In the genomic region with DNA sequence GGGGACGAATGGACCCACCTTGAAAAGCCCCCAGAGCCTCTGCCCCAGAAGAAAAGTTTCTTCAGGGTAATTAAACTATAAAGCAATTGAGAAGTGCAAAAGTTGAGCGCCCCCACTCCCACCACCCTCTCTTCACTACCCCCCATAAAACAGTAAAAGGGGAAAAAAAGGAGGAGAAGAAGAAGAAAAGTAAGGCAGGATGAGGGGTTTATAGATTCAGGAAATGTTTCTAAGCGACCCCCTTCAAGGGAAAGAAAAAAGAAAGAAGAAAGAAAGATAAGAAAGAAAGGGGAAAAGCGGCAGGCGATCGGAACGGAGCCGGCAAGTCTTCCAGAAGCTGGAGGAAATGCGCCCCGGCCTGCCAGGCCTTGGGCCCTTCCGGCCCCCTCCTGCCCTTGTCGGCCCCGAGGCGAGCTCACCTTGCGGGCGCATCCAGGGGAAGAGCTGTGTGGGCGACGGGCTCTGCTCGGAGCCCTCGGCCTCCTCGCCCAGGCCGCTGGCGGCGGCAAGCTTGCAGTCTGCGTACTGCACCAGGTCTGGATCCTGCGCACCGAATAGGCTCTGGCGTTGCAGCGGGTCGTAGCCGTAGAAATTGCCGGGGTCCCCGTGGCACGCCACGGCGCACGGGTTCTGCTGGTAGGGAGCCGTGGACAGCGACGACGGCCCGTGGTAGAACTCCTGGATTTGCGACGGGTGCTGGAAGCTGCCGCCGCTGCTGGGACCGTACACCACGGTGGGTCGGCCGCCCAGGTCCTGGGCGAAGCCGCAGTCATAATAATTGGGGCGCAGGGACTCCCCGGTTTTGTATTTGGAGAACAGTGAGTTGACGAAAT, we compare ENCODE assay signal across 9 cellular contexts. TPM values are rescaled to one million over a fixed set of nuclear protein-coding genes. Genes with fewer than 3 reads are reported as not detected.
A peak's percentile ranks its signal among the peaks of the same experiment; 100 is the strongest.
DNase-seq lines count a peak whose midpoint lies in the region; ATAC-seq and TF ChIP-seq lines count a peak whose summit lies in the region.
"Had no signal": no experiment of that assay in that cellular context is flagged by ENCODE, and none has a peak within 500 bp of the region (broad histone marks: within the 10 kb centered on the region; RNA-seq: fewer than 3 reads in every experiment).

No MANE protein-coding gene starts in this region.

- H3K36me3 ChIP-seq in KMS-11 (ENCODE audit: insufficient read depth) = no peaks in the 10 kb centered on the region
- H3K36me3 ChIP-seq in prostate gland = no peaks in the 10 kb centered on the region

- no peaks in the 10 kb centered on the region for H3K79me2 ChIP-seq in KMS-11 (ENCODE audit: insufficient read depth, low read depth)

- TF ChIP-seq POLR2A in prostate gland (IDR thresholded peaks at IDR 0.05) = no peak

- peak; percentile 41 for ATAC-seq in activated naive CD8-positive, alpha-beta T cell treated with anti-CD3 and anti-CD28 coated beads, Interleukin-2, amount 50 U/mL, for 24 hours
- ATAC-seq in HG02981 (IDR thresholded peaks at IDR 0.05; ENCODE audit: unreplicated experiment) (no peak), HG02798 (IDR thresholded peaks at IDR 0.05; ENCODE audit: poor library complexity, unreplicated experiment) (no peak)

- intact Hi-C loops in prostate gland (cut with DNase I) = no loop called here

- TF ChIP-seq CTCF in AG04449 (IDR thresholded peaks at IDR 0.05; ENCODE audit: insufficient read depth, low read length, missing control alignments) (no peak), KMS-11 (conservative IDR thresholded peaks at IDR 0.05; ENCODE audit: low read depth, low read length) (no peak), prostate gland (IDR thresholded peaks at IDR 0.05) (no peak)

- 6% methylated on average over 55 of the region's 55 CpGs for WGBS in prostate gland

- no peaks in the 10 kb centered on the region for H3K36me3 Mint-ChIP-seq in activated naive CD8-positive, alpha-beta T cell treated with anti-CD3 and anti-CD28 coated beads, Interleukin-2, amount 50 U/mL, for 24 hours (ENCODE audit: low read depth)

- peaks cover 80% of the 10 kb centered on the region for H3K27me3 Mint-ChIP-seq in activated naive CD8-positive, alpha-beta T cell treated with anti-CD3 and anti-CD28 coated beads, Interleukin-2, amount 50 U/mL, for 24 hours

- POLR2A ChIA-PET in AG04449 (lab: Yijun Ruan, JAX) = interaction anchor here (0.9 to 1.6 kb wide), 4 partner anchors 11 to 32 kb away, joined by 3 to 8 read pairs (median 4); no protein-coding TSS in a partner anchor

- H3K9me3 ChIP-seq in prostate gland = no peaks in the 10 kb centered on the region

- H3K4me3 Mint-ChIP-seq in activated naive CD8-positive, alpha-beta T cell treated with anti-CD3 and anti-CD28 coated beads, Interleukin-2, amount 50 U/mL, for 24 hours = peak overlapping the region; percentile 38

- no peak for DNase-seq in AG04449 (ENCODE audit: low read depth, low spot score)
- no peak for DNase-seq in activated naive CD8-positive, alpha-beta T cell treated with anti-CD3 and anti-CD28 coated beads, Interleukin-2, amount 50 U/mL, for 24 hours
- peak; percentile 60 for DNase-seq in myocyte (ENCODE audit: low read depth)
- DNase-seq in prostate gland (ENCODE audit: low spot score) = no peak
- DNase-seq in cerebellar nuclear complex (lab: John Stamatoyannopoulos, UW) = no peak

- CTCF ChIA-PET in AG04449 (lab: Yijun Ruan, JAX) = interaction anchor here (0.6 to 12.1 kb wide), 22 partner anchors 8 to 589 kb away, joined by 3 to 185 read pairs (median 6); partner anchors contain the start of genes HOXB3, HOXB5 and HOXB9

- peak overlapping the region; percentile 13; the same call in 1 of the 2 replicates for H3K4me2 ChIP-seq in KMS-11

- no peak overlapping the region for H2AFZ ChIP-seq in KMS-11 (ENCODE audit: low read depth)

- no peak overlapping the region for H3K27ac Mint-ChIP-seq in activated naive CD8-positive, alpha-beta T cell treated with anti-CD3 and anti-CD28 coated beads, Interleukin-2, amount 50 U/mL, for 24 hours

- peak overlapping the region; percentile 67 for H3K4me3 ChIP-seq in AG04449 (ENCODE audit: low read depth, low read length)
- H3K4me3 ChIP-seq in KMS-11 (IDR thresholded peaks at IDR 0.05; ENCODE audit: insufficient read depth, low read depth, low read length) = no peak overlapping the region
- H3K4me3 ChIP-seq in prostate gland = no peak overlapping the region

- no peak overlapping the region for H3K9ac ChIP-seq in KMS-11

- H3K27ac ChIP-seq in KMS-11 = no peak overlapping the region
- H3K27ac ChIP-seq in prostate gland = no peak overlapping the region

- no peaks in the 10 kb centered on the region for H3K9me3 Mint-ChIP-seq in activated naive CD8-positive, alpha-beta T cell treated with anti-CD3 and anti-CD28 coated beads, Interleukin-2, amount 50 U/mL, for 24 hours

- H3K4me1 ChIP-seq in KMS-11 (ENCODE audit: low read depth, poor library complexity, severe bottlenecking) (peaks cover 21% of the 10 kb centered on the region), prostate gland (replicated peaks) (peaks cover 4% of the 10 kb centered on the region)

- H4K20me1 ChIP-seq in KMS-11 (ENCODE audit: insufficient read depth) = no peaks in the 10 kb centered on the region

- H3K27me3 ChIP-seq in KMS-11 (ENCODE audit: insufficient read depth, low read depth) = peaks cover 53% of the 10 kb centered on the region
- peaks cover 53% of the 10 kb centered on the region for H3K27me3 ChIP-seq in prostate gland (replicated peaks; ENCODE audit: insufficient read depth)

- H3K4me1 Mint-ChIP-seq in activated naive CD8-positive, alpha-beta T cell treated with anti-CD3 and anti-CD28 coated beads, Interleukin-2, amount 50 U/mL, for 24 hours = peaks cover 58% of the 10 kb centered on the region

RNA-seq across cellular contexts. Expression of gene HOXB8, which starts 1.0 kb away (rescaled TPM):
- total RNA-seq in myocyte = 11.8 and 13.8 TPM in 2 replicates
- 8.9 TPM for polyA plus RNA-seq in myocyte (2012)
- under 1 TPM; 0.09 to 0.97 TPM for total RNA-seq in prostate gland
- total RNA-seq: liver had no signal
- polyA plus RNA-seq: liver had no signal

RNA-seq across cellular contexts. Expression of gene HOXB7, which starts 3.3 kb away (rescaled TPM):
- 27.8 and 30.4 TPM in 2 replicates for total RNA-seq in myocyte
- 26.7 TPM for polyA plus RNA-seq in myocyte (2012)
- total RNA-seq in prostate gland = 1 to 10 TPM in 1 of 2 donors, under 1 TPM in 1; 0.73 to 3.4 TPM

RNA-seq across cellular contexts. Expression of gene HOXB6, which starts 9.3 kb away (rescaled TPM):
- total RNA-seq in myocyte (13.5 and 22.9 TPM in 2 replicates), prostate gland (under 1 TPM; 0.27 to 0.40 TPM)
- polyA plus RNA-seq in myocyte (2012) = 16.0 TPM

RNA-seq across cellular contexts. Expression of gene HOXB9, which starts 12.1 kb away (rescaled TPM):
- 4.9 and 6.6 TPM in 2 replicates for total RNA-seq in myocyte
- 13.0 TPM for polyA plus RNA-seq in myocyte (2012)
- total RNA-seq in prostate gland = under 1 TPM; 0.09 to 0.68 TPM
- total RNA-seq: liver had no signal
- polyA plus RNA-seq: liver had no signal

RNA-seq across cellular contexts. Expression of gene HOXB5, which starts 20.5 kb away (rescaled TPM):
- total RNA-seq in myocyte (0.42 and 0.80 TPM in 2 replicates), prostate gland (1 to 10 TPM in 1 of 2 donors, under 1 TPM in 1; 0.36 to 1.1 TPM)
- polyA plus RNA-seq in myocyte (2012) = 3.4 TPM

Comparison
In these comparisons a context has a peak if more than half of its experiments do, and no peak if none do; other contexts are left out.
1. RNA of gene HOXB6, which starts 9.3 kb away (total RNA-seq): 13.5 to 22.9 TPM in myocyte; 0.27 to 0.40 TPM in prostate gland; every median in the first group is over 10 times any median in the second.